In the genomic region with DNA sequence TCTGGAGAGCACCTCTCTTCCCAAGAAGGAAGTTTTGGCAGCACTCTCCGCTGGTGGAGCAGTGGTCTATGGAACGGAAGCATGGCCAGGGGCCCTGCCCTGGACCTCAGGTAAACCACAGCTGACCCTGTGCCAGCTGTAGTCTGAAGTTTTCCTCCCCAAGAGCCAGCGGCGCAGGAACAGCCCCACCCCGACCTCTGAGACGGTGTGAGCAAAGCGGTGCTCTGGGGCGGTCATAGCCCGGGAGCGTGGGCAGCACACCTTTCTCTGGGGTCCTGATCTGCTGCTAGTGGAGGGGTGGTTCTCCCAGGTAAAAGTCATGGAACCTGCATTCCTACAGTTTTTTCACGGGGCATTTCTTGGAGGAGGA, we compare ENCODE assay signal across 24 cellular contexts. TPM values are rescaled to one million over a fixed set of nuclear protein-coding genes. Genes with fewer than 3 reads are reported as not detected.
DNase-seq lines count a peak whose midpoint lies in the region; ATAC-seq and TF ChIP-seq lines count a peak whose summit lies in the region.
"Had no signal": no experiment of that assay in that cellular context is flagged by ENCODE, and none has a peak within 500 bp of the region (broad histone marks: within the 10 kb centered on the region; RNA-seq: fewer than 3 reads in every experiment).

No MANE protein-coding gene starts in this region.

- H2BK5ac ChIP-seq in neuronal stem cell (ENCODE audit: low read length): no peak overlapping the region

- H2AK5ac ChIP-seq in neuronal stem cell (ENCODE audit: low read depth, low read length): no peak overlapping the region

- peak overlapping the region; percentile 46 for H3K23ac ChIP-seq in neuronal stem cell (ENCODE audit: low read depth, low read length, poor library complexity)

- TF ChIP-seq CTCF in esophagus muscularis mucosa (IDR thresholded peaks at IDR 0.05) (no peak), gastrocnemius medialis (IDR thresholded peaks at IDR 0.05 in 4 of 5, conservative IDR thresholded peaks at IDR 0.05 in 1 of 5) (no peak)

- H3K27ac ChIP-seq in esophagus muscularis mucosa (replicated peaks in 1 of 4) (peak overlapping the region in 3 of 4 donors; percentile 45 to 80 (median 78)), neuronal stem cell (replicated peaks; ENCODE audit: low read length) (no peak overlapping the region), gastrocnemius medialis (peak overlapping the region in 3 of 4 donors; percentile 31 to 75 (median 69))
- H3K27ac ChIP-seq: GM23248, PC-9, SJCRH30 had no signal

- H3K9me3 ChIP-seq in esophagus muscularis mucosa (no peaks in the 10 kb centered on the region), neuronal stem cell (replicated peaks in 1 of 2; ENCODE audit: control insufficient read depth in 2 of 2, insufficient read depth in 1 of 2, low read depth in 1 of 2, low read length in 2 of 2) (no peaks in the 10 kb centered on the region), gastrocnemius medialis (no peaks in the 10 kb centered on the region)
- H3K9me3 ChIP-seq: HAP-1, MG63, SJCRH30 had no signal

- ATAC-seq in gastrocnemius medialis (no peak), HG03457 (IDR thresholded peaks at IDR 0.05; ENCODE audit: unreplicated experiment) (no peak)
- ATAC-seq: Right ventricle myocardium inferior had no signal

- no peak overlapping the region for H2AFZ ChIP-seq in neuronal stem cell (ENCODE audit: low read length)
- H2AFZ ChIP-seq: GM23248, PC-9 had no signal

- H3K4ac ChIP-seq in neuronal stem cell (ENCODE audit: low read length): no peak overlapping the region

- in situ Hi-C loops in gastrocnemius medialis (cut with MboI; ENCODE audit: low sequenced_read_pairs in 4 of 4): loop anchor here (5.0 to 25.0 kb wide), 2 partner anchors 72 to 267 kb away; no protein-coding TSS in a partner anchor

- no peak overlapping the region for H2BK12ac ChIP-seq in neuronal stem cell (ENCODE audit: low read length)

- no peak overlapping the region for H2BK120ac ChIP-seq in neuronal stem cell (ENCODE audit: low read depth, low read length)

- no peak overlapping the region for H2BK15ac ChIP-seq in neuronal stem cell (ENCODE audit: low read length)

- no peak overlapping the region for H3K9ac ChIP-seq in neuronal stem cell (ENCODE audit: low read depth, low read length, poor library complexity)
- H3K9ac ChIP-seq: GM23248 had no signal

- DNase-seq in activated effector memory CD4-positive, alpha-beta T cell treated with anti-CD3 and anti-CD28 coated beads, Interleukin-2, amount 50 U/mL, for 16 hours: peak; percentile 49
- no peak for DNase-seq in activated effector memory CD4-positive, alpha-beta T cell treated with Interleukin-2 at 50 U/mL for 16 hours
- no peak for DNase-seq in esophagus muscularis mucosa (ENCODE audit: extremely low spot score)
- no peak for DNase-seq in neuronal stem cell (ENCODE audit: low spot score)
- DNase-seq in gastrocnemius medialis: no peak
- DNase-seq in GM19238 (ENCODE audit: insufficient read length, low spot score): no peak
- DNase-seq in NCI-H2081 (lab: John Stamatoyannopoulos, UW): no peak
- DNase-seq: 8988T, Calu3, DMS153, DND-41, GM23248, HFFc6, IMR-90, KG1, MG63, NCI-H2029 treated with DMSO at 0.1 percent for 48 hours, NCI-H2227 treated with DMSO at 0.1 percent for 48 hours, NCI-H526 treated with DMSO at 0.1 percent for 48 hours, PC-9, SJCRH30 had no signal

- no peak overlapping the region for H4K8ac ChIP-seq in neuronal stem cell (ENCODE audit: low read depth, low read length)

- no peak overlapping the region for H3K4me3 ChIP-seq in esophagus muscularis mucosa
- H3K4me3 ChIP-seq in neuronal stem cell (ENCODE audit: low read length in 2 of 2): no peak overlapping the region
- no peak overlapping the region for H3K4me3 ChIP-seq in gastrocnemius medialis
- H3K4me3 ChIP-seq: GM23248, HAP-1, MG63, PC-9, SJCRH30 had no signal

- H3K27me3 ChIP-seq in esophagus muscularis mucosa (no peaks in the 10 kb centered on the region), neuronal stem cell (ENCODE audit: control insufficient read depth in 3 of 3, insufficient read depth in 3 of 3, low read depth in 1 of 3, low read length in 3 of 3) (peaks cover 0 to 27% (median 0%) of the 10 kb centered on the region in 3 experiments), gastrocnemius medialis (no peaks in the 10 kb centered on the region)
- H3K27me3 ChIP-seq: MG63, SJCRH30 had no signal

- peaks cover 14 to 54% (median 43%) of the 10 kb centered on the region in 4 donors for H3K4me1 ChIP-seq in esophagus muscularis mucosa
- H3K4me1 ChIP-seq in neuronal stem cell (ENCODE audit: control insufficient read depth in 2 of 2, insufficient read depth in 1 of 2, low read depth in 1 of 2, low read length in 2 of 2): peaks cover 0 to 2% of the 10 kb centered on the region in 2 donors
- H3K4me1 ChIP-seq in gastrocnemius medialis: peaks cover 46 to 62% of the 10 kb centered on the region in 2 donors
- H3K4me1 ChIP-seq: HAP-1, SJCRH30 had no signal

- H3K14ac ChIP-seq in neuronal stem cell (ENCODE audit: low read length): no peak overlapping the region

- no peak overlapping the region for H3K4me2 ChIP-seq in neuronal stem cell (ENCODE audit: insufficient read depth, low read length, poor library complexity, severe bottlenecking)
- H3K4me2 ChIP-seq: PC-9 had no signal

- H4K91ac ChIP-seq in neuronal stem cell (ENCODE audit: low read depth, low read length, poor library complexity): no peak overlapping the region

- H3K79me1 ChIP-seq in neuronal stem cell (ENCODE audit: low read depth, low read length): no peaks in the 10 kb centered on the region

- no peak for TF ChIP-seq EP300 in esophagus muscularis mucosa (IDR thresholded peaks at IDR 0.05)

- H3K36me3 ChIP-seq in esophagus muscularis mucosa (peaks cover 0 to 40% (median 18%) of the 10 kb centered on the region in 4 donors), neuronal stem cell (replicated peaks in 1 of 2; ENCODE audit: control insufficient read depth in 2 of 2, insufficient read depth in 2 of 2, low read length in 2 of 2) (no peaks in the 10 kb centered on the region), gastrocnemius medialis (no peaks in the 10 kb centered on the region)
- H3K36me3 ChIP-seq: HAP-1, MG63, SJCRH30 had no signal

- TF ChIP-seq POLR2A in esophagus muscularis mucosa (IDR thresholded peaks at IDR 0.05; ENCODE audit: low read depth): no peak
- TF ChIP-seq POLR2A in gastrocnemius medialis (IDR thresholded peaks at IDR 0.05): no peak

- intact Hi-C loops in esophagus muscularis mucosa (cut with DNase I): loop anchor here (5.0 kb wide), 1 partner anchor 57 kb away; no protein-coding TSS in a partner anchor
- intact Hi-C loops in gastrocnemius medialis (cut with DNase I; ENCODE audit: low total_unique reads): loop anchor here (10.0 kb wide), 2 partner anchors 269 to 301 kb away; partner anchors contain the start of gene COL13A1

- 88% methylated on average over 10 of the region's 11 CpGs for WGBS in esophagus muscularis mucosa
- WGBS in neuronal stem cell (ENCODE audit: extremely low coverage in 2 of 2, insufficient read length in 2 of 2, insufficient replicate concordance in 1 of 2), 2 donors: no CpG with 5 or more reads among the region's 11 CpGs

- no peak overlapping the region for H3K18ac ChIP-seq in neuronal stem cell (ENCODE audit: low read length)

RNA-seq across cellular contexts. Expression of gene TSPAN15, which starts 52.6 kb away (rescaled TPM):
- total RNA-seq in esophagus muscularis mucosa (10 to 100 TPM; 40.3 to 59.4 (median 53.5) TPM), gastrocnemius medialis (10 to 100 TPM in 2 of 4 donors, 1 to 10 TPM in 2; 7.9 to 21.0 (median 11.8) TPM)
- 10.5 TPM for polyA plus RNA-seq in neuronal stem cell (2013, experiment 1 of 2)
- polyA plus RNA-seq in neuronal stem cell (2013, experiment 2 of 2): 10.6 TPM
- total RNA-seq: GM23248, IMR-90 had no signal
